Comparison of ENCODE assay signal across 1 cellular context in genomic region chr2:69741281-69742169, GRCh38.
A peak's percentile ranks its signal among the peaks of the same experiment; 100 is the strongest.
TF ChIP-seq lines count a peak whose summit lies in the region.

ANXA4 (plus strand) TSS chr2:69742134; CDS start chr2:69781566, 39,432 bp downstream.

TF ChIP-seq in GM12878, 131 proteins besides CTCF, POLR2A, EP300 and RAD21 (continued from another document and continues in another):
- TF ChIP-seq ZNF687 (IDR thresholded peaks at IDR 0.05) (peak; percentile 64), ASH2L (IDR thresholded peaks at IDR 0.05; ENCODE audit: borderline replicate concordance, low read depth) (peak; percentile 57; the same call in 1 of the 2 replicates), MLLT1 (IDR thresholded peaks at IDR 0.05) (no peak), CREB1 (IDR thresholded peaks at IDR 0.05; ENCODE audit: low read depth) (no peak), FOXM1 (IDR thresholded peaks at IDR 0.05; ENCODE audit: low read depth, low read length) (no peak), RFX5 (IDR thresholded peaks at IDR 0.05; ENCODE audit: low read depth, low read length) (no peak), BCL3 (IDR thresholded peaks at IDR 0.05; ENCODE audit: borderline replicate concordance, insufficient read depth, low read depth, low read length, poor library complexity, severe bottlenecking) (peak; percentile 31), BMI1 (IDR thresholded peaks at IDR 0.05; ENCODE audit: borderline replicate concordance) (no peak), IRF3 (IDR thresholded peaks at IDR 0.05) (no peak), MXI1 (IDR thresholded peaks at IDR 0.05; ENCODE audit: low read depth, low read length) (0 out of 2 replicates have a peak, but pooled peaks have one; percentile 60), NFXL1 (IDR thresholded peaks at IDR 0.05; ENCODE audit: borderline replicate concordance) (no peak), PML (IDR thresholded peaks at IDR 0.05; ENCODE audit: low read length) (peak; percentile 49), PBX3 (IDR thresholded peaks at IDR 0.05; ENCODE audit: insufficient replicate concordance, low read depth, low read length) (no peak), MTA3 (IDR thresholded peaks at IDR 0.05; ENCODE audit: borderline replicate concordance, low read length) (no peak), PAX8 (IDR thresholded peaks at IDR 0.05) (no peak), CBX3 (IDR thresholded peaks at IDR 0.05; ENCODE audit: borderline replicate concordance, low read depth) (no peak), NKRF (conservative IDR thresholded peaks at IDR 0.05) (no peak), ZBED1 (IDR thresholded peaks at IDR 0.05; ENCODE audit: borderline replicate concordance) (no peak), HDAC2 (IDR thresholded peaks at IDR 0.05) (no peak), ZBTB4 (CRISPR knock-in tag; IDR thresholded peaks at IDR 0.05) (no peak), ATF2 (IDR thresholded peaks at IDR 0.05; ENCODE audit: low read length) (no peak), IRF4 (IDR thresholded peaks at IDR 0.05; ENCODE audit: low read depth, low read length) (no peak), BCLAF1 (IDR thresholded peaks at IDR 0.05) (no peak), HSF1 (IDR thresholded peaks at IDR 0.05; ENCODE audit: low read depth, low read length) (no peak), SP1 (IDR thresholded peaks at IDR 0.05; ENCODE audit: low read depth, low read length) (no peak), DPF2 (IDR thresholded peaks at IDR 0.05) (peak; percentile 75), GATAD2B (conservative IDR thresholded peaks at IDR 0.05; ENCODE audit: low read depth) (peak; percentile 83), CHD1 (IDR thresholded peaks at IDR 0.05; ENCODE audit: low read depth, low read length) (no peak), POLR2AphosphoS2 (IDR thresholded peaks at IDR 0.05; ENCODE audit: low read depth, low read length) (peak; percentile 70), SREBF1 (IDR thresholded peaks at IDR 0.05; ENCODE audit: low read length) (no peak), LARP7 (IDR thresholded peaks at IDR 0.05) (no peak), SUPT20H (IDR thresholded peaks at IDR 0.05; ENCODE audit: borderline replicate concordance, control insufficient read depth, low read depth, low read length) (no peak), ZNF622 (IDR thresholded peaks at IDR 0.05) (no peak), YY1 (IDR thresholded peaks at IDR 0.05; ENCODE audit: low read depth, low read length) (no peak), CHD2 (IDR thresholded peaks at IDR 0.05; ENCODE audit: borderline replicate concordance, low read depth, low read length) (peak; percentile 20; the same call in 1 of the 2 replicates), ESRRA (IDR thresholded peaks at IDR 0.05; ENCODE audit: low read length) (no peak), KLF5 (IDR thresholded peaks at IDR 0.05; ENCODE audit: partially characterized antibody) (no peak), PAX5 (IDR thresholded peaks at IDR 0.05; ENCODE audit: borderline replicate concordance, low read depth, low read length) (no peak)
